ENCODE assay signal across 9 cellular contexts in the genomic region with DNA sequence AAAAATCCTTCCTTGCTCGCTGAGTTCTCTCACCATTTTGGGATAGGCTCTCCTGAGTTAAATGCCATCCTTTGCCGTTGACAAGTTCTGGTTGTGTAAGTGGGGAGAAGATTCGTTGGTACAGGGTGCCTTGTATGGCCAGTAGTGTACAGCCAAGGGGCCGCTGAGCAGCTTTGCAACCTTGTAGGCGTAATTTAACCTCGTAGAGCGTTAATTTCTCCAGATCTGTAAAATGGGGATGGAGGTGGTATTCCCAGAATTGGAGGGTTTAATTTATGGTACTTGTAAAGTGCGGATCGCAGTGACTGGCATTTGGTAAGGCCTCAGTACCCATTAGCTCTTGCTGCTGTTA. TPM values are rescaled to one million over a fixed set of nuclear protein-coding genes. Genes with fewer than 3 reads are reported as not detected.
DNase-seq lines count a peak whose midpoint lies in the region; ATAC-seq and TF ChIP-seq lines count a peak whose summit lies in the region.
"Had no signal": no experiment of that assay in that cellular context is flagged by ENCODE, and none has a peak within 500 bp of the region (broad histone marks: within the 10 kb centered on the region; RNA-seq: fewer than 3 reads in every experiment).

No MANE protein-coding gene starts in this region.

- H3K36me3 ChIP-seq in iPS-18a (ENCODE audit: control insufficient read depth, low read depth, low read length) (no peaks in the 10 kb centered on the region), stomach (no peaks in the 10 kb centered on the region)

- peak overlapping the region; percentile 88 for H3K4me3 Mint-ChIP-seq in T-helper 2 cell treated with Interferon-gamma antibody and Interleukin-4, amounts not matched to agents 5 μg/mL and 100 μg/mL, for 36 hours
- peak overlapping the region; percentile 78 to 99 (median 83) for H3K4me3 Mint-ChIP-seq in T-cell

- CTCF ChIA-PET in T-cell (lab: Charles Lee): interaction anchor here in 1 of 2 donors (0.6 kb wide), 1 partner anchor 30 kb away, joined by 4 read pairs; no protein-coding TSS in a partner anchor

- in situ Hi-C loops in GM13976 (cut with MboI; ENCODE audit: low sequenced_read_pairs, unreplicated experiment): no loop called here

- peak overlapping the region; percentile 89 for H3K27ac Mint-ChIP-seq in T-helper 2 cell treated with Interferon-gamma antibody and Interleukin-4, amounts not matched to agents 5 μg/mL and 100 μg/mL, for 36 hours
- H3K27ac Mint-ChIP-seq in T-cell: peak overlapping the region; percentile 92

- TF ChIP-seq POLR2A in stomach (IDR thresholded peaks at IDR 0.05): no peak

- TF ChIP-seq CTCF in stomach (IDR thresholded peaks at IDR 0.05) (no peak), GM13976 (IDR thresholded peaks at IDR 0.05; ENCODE audit: borderline replicate concordance, control extremely low read depth, extremely low read depth, insufficient read depth, missing control alignments) (no peak)

- no peaks in the 10 kb centered on the region for H3K9me3 Mint-ChIP-seq in T-helper 2 cell treated with Interferon-gamma antibody and Interleukin-4, amounts not matched to agents 5 μg/mL and 100 μg/mL, for 36 hours
- H3K9me3 Mint-ChIP-seq in T-cell: no peaks in the 10 kb centered on the region

- peaks cover 66% of the 10 kb centered on the region for H3K4me1 Mint-ChIP-seq in T-helper 2 cell treated with Interferon-gamma antibody and Interleukin-4, amounts not matched to agents 5 μg/mL and 100 μg/mL, for 36 hours (ENCODE audit: low read depth)
- peaks cover 63 to 77% (median 69%) of the 10 kb centered on the region in 3 donors for H3K4me1 Mint-ChIP-seq in T-cell

- H3K27ac ChIP-seq in iPS-18a (ENCODE audit: low read length) (no peak overlapping the region), stomach (peak overlapping the region; percentile 79 to 87 (median 80))

- ATAC-seq in T-cell (replicated peaks in 1 of 4): no peak

- no peak for DNase-seq in T-helper 2 cell treated with Interferon-gamma antibody and Interleukin-4, amounts not matched to agents 5 μg/mL and 100 μg/mL, for 36 hours (ENCODE audit: low spot score)
- DNase-seq in T-helper 2 cell (no peak), T-cell (no peak), stomach (no peak), GM13976 (ENCODE audit: low spot score) (no peak), NCI-H2107 (lab: John Stamatoyannopoulos, UW) (no peak)
- no peak for DNase-seq in stimulated activated CD4-positive, alpha-beta T cell treated with anti-CD3 and anti-CD28 coated beads, Interleukin-1b, Interleukin-23, amount 100 ng/mL, for 48 hours

- H3K9ac ChIP-seq in iPS-18a (ENCODE audit: low read length): peak overlapping the region; percentile 81

- POLR2A ChIA-PET in T-cell (lab: Charles Lee): interaction anchor here in 1 of 2 donors (1.1 kb wide), 1 partner anchor 54 kb away, joined by 3 read pairs; no protein-coding TSS in a partner anchor

- H3K4me1 ChIP-seq in iPS-18a (ENCODE audit: control insufficient read depth, low read depth, low read length) (peaks cover 41% of the 10 kb centered on the region), stomach (peaks cover 24 to 56% (median 30%) of the 10 kb centered on the region in 4 donors)

- H3K9me3 ChIP-seq in iPS-18a (ENCODE audit: control insufficient read depth, low read depth, low read length): no peaks in the 10 kb centered on the region
- no peaks in the 10 kb centered on the region for H3K9me3 ChIP-seq in stomach
- H3K9me3 ChIP-seq: mucosa of descending colon had no signal

- H3K27me3 Mint-ChIP-seq in T-helper 2 cell treated with Interferon-gamma antibody and Interleukin-4, amounts not matched to agents 5 μg/mL and 100 μg/mL, for 36 hours (ENCODE audit: low read depth): peaks cover 3% of the 10 kb centered on the region
- H3K27me3 Mint-ChIP-seq in T-cell: no peaks in the 10 kb centered on the region

- H3K4me3 ChIP-seq in iPS-18a (ENCODE audit: low read length): peak overlapping the region; percentile 75
- peak overlapping the region; percentile 55 to 83 (median 60) for H3K4me3 ChIP-seq in stomach
- H3K4me3 ChIP-seq: mucosa of descending colon had no signal

- H3K27me3 ChIP-seq in iPS-18a (ENCODE audit: control insufficient read depth, insufficient read depth, low read length) (peaks cover 46% of the 10 kb centered on the region), stomach (peaks cover 5 to 69% (median 19%) of the 10 kb centered on the region in 3 donors)

- intact Hi-C loops in stomach (cut with DNase I; ENCODE audit: low total_unique reads): no loop called here

- TF ChIP-seq EP300 in stomach (IDR thresholded peaks at IDR 0.05): no peak

- peaks cover 10% of the 10 kb centered on the region for H3K36me3 Mint-ChIP-seq in T-helper 2 cell treated with Interferon-gamma antibody and Interleukin-4, amounts not matched to agents 5 μg/mL and 100 μg/mL, for 36 hours (ENCODE audit: low read depth)
- no peaks in the 10 kb centered on the region for H3K36me3 Mint-ChIP-seq in T-cell

- WGBS in stomach, 5 donors: 42 to 59% (median 49%) methylated on average over 9 of the region's 9 CpGs

RNA-seq across cellular contexts. Expression of a gene that starts 1.4 kb away (rescaled TPM):
- total RNA-seq in T-cell: 10 to 100 TPM; 14.5 to 22.9 (median 17.8) TPM
- 10 to 100 TPM in 2 of 5 donors, 1 to 10 TPM in 2, under 1 TPM in 1; 0.45 to 74.7 (median 7.5) TPM for total RNA-seq in stomach
- polyA plus RNA-seq in stomach: 1 to 10 TPM in 2 of 3 donors, under 1 TPM in 1; 0.56 to 1.7 (median 1.1) TPM

RNA-seq across cellular contexts. Expression of a gene that starts 1.7 kb away (rescaled TPM):
- 10 to 100 TPM in 1 of 5 donors, 1 to 10 TPM in 4; 4.4 to 10.5 (median 7.0) TPM for total RNA-seq in T-cell
- under 1 TPM in 1 of 5 donors, not detected in 4; 0.92 TPM for total RNA-seq in stomach
- polyA plus RNA-seq in stomach: under 1 TPM in 2 of 3 donors, not detected in 1; 0.37 to 0.80 TPM

RNA-seq across cellular contexts. Expression of a gene that starts 44.8 kb away (rescaled TPM):
- total RNA-seq in T-cell (10 to 100 TPM; 50.9 to 81.8 (median 60.5) TPM), stomach (10 to 100 TPM in 4 of 5 donors, 1 to 10 TPM in 1; 1.2 to 73.2 (median 30.7) TPM)
- 10 to 100 TPM; 46.3 to 61.7 (median 47.7) TPM for polyA plus RNA-seq in stomach
